ENCODE assay signal across 8 cellular contexts in genomic region chr19:3970313-3970807, GRCh38. TPM values are rescaled to one million over a fixed set of nuclear protein-coding genes. Genes with fewer than 3 reads are reported as not detected.
DNase-seq lines count a peak whose midpoint lies in the region; ATAC-seq and TF ChIP-seq lines count a peak whose summit lies in the region.

No MANE protein-coding gene starts in this region.

- ATAC-seq in activated naive CD8-positive, alpha-beta T cell treated with anti-CD3 and anti-CD28 coated beads, Interleukin-2, amount 50 U/mL, for 24 hours = no peak
- no peak for ATAC-seq in GM18520 (IDR thresholded peaks at IDR 0.05; ENCODE audit: unreplicated experiment)
- ATAC-seq in GM18519 (IDR thresholded peaks at IDR 0.05; ENCODE audit: low FRiP score, unreplicated experiment) = no peak

- peak overlapping the region; percentile 81 for H3K27ac Mint-ChIP-seq in T-helper 1 cell treated with Interleukin-12 subunit alpha and Interleukin-12 subunit beta and Interleukin-4 antibody, amounts not matched to agents 30 μg/mL and 1 μg/mL, for 36 hours
- peak overlapping the region; percentile 80 for H3K27ac Mint-ChIP-seq in activated naive CD8-positive, alpha-beta T cell treated with anti-CD3 and anti-CD28 coated beads, Interleukin-2, amount 50 U/mL, for 24 hours

- peaks cover 14% of the 10 kb centered on the region for H3K36me3 Mint-ChIP-seq in T-helper 1 cell treated with Interleukin-12 subunit alpha and Interleukin-12 subunit beta and Interleukin-4 antibody, amounts not matched to agents 30 μg/mL and 1 μg/mL, for 36 hours (ENCODE audit: low read depth)
- peaks cover 21% of the 10 kb centered on the region for H3K36me3 Mint-ChIP-seq in activated naive CD8-positive, alpha-beta T cell treated with anti-CD3 and anti-CD28 coated beads, Interleukin-2, amount 50 U/mL, for 24 hours (ENCODE audit: low read depth)

- no peak for TF ChIP-seq CTCF in kidney epithelial cell (IDR thresholded peaks at IDR 0.05; ENCODE audit: insufficient read depth, low read length, poor library complexity, severe bottlenecking)

- H3K36me3 ChIP-seq in kidney epithelial cell (ENCODE audit: control insufficient read depth, insufficient read depth, low read length) = peaks cover 2% of the 10 kb centered on the region

- H3K27ac ChIP-seq in temporal lobe (ENCODE audit: low read depth, low read length) = peak overlapping the region; percentile 36

- H3K27me3 Mint-ChIP-seq in T-helper 1 cell treated with Interleukin-12 subunit alpha and Interleukin-12 subunit beta and Interleukin-4 antibody, amounts not matched to agents 30 μg/mL and 1 μg/mL, for 36 hours (ENCODE audit: low read depth) = no peaks in the 10 kb centered on the region
- no peaks in the 10 kb centered on the region for H3K27me3 Mint-ChIP-seq in activated naive CD8-positive, alpha-beta T cell treated with anti-CD3 and anti-CD28 coated beads, Interleukin-2, amount 50 U/mL, for 24 hours

- H3K4me3 Mint-ChIP-seq in T-helper 1 cell treated with Interleukin-12 subunit alpha and Interleukin-12 subunit beta and Interleukin-4 antibody, amounts not matched to agents 30 μg/mL and 1 μg/mL, for 36 hours = peak overlapping the region; percentile 95
- peak overlapping the region; percentile 89 for H3K4me3 Mint-ChIP-seq in activated naive CD8-positive, alpha-beta T cell treated with anti-CD3 and anti-CD28 coated beads, Interleukin-2, amount 50 U/mL, for 24 hours

- H3K27me3 ChIP-seq in kidney epithelial cell (ENCODE audit: control insufficient read depth, insufficient read depth, low read length) = no peaks in the 10 kb centered on the region

- DNase-seq in T-helper 1 cell = no peak
- no peak for DNase-seq in activated naive CD8-positive, alpha-beta T cell treated with anti-CD3 and anti-CD28 coated beads, Interleukin-2, amount 50 U/mL, for 24 hours
- DNase-seq in kidney epithelial cell (ENCODE audit: low read depth) = no peak
- no peak for DNase-seq in AG08396 (ENCODE audit: low spot score)

- peak overlapping the region; percentile 99 for H3K4me3 ChIP-seq in kidney epithelial cell (ENCODE audit: low read depth, low read length)

- H3K9me3 Mint-ChIP-seq in T-helper 1 cell treated with Interleukin-12 subunit alpha and Interleukin-12 subunit beta and Interleukin-4 antibody, amounts not matched to agents 30 μg/mL and 1 μg/mL, for 36 hours = no peaks in the 10 kb centered on the region
- H3K9me3 Mint-ChIP-seq in activated naive CD8-positive, alpha-beta T cell treated with anti-CD3 and anti-CD28 coated beads, Interleukin-2, amount 50 U/mL, for 24 hours = no peaks in the 10 kb centered on the region

- peaks cover 22% of the 10 kb centered on the region for H3K4me1 Mint-ChIP-seq in T-helper 1 cell treated with Interleukin-12 subunit alpha and Interleukin-12 subunit beta and Interleukin-4 antibody, amounts not matched to agents 30 μg/mL and 1 μg/mL, for 36 hours (ENCODE audit: low read depth)
- peaks cover 26% of the 10 kb centered on the region for H3K4me1 Mint-ChIP-seq in activated naive CD8-positive, alpha-beta T cell treated with anti-CD3 and anti-CD28 coated beads, Interleukin-2, amount 50 U/mL, for 24 hours

RNA-seq across cellular contexts. Expression of gene DAPK3, which starts 0.5 kb away (rescaled TPM):
- total RNA-seq in kidney epithelial cell (155 and 199 TPM in 2 replicates), temporal lobe (48.7 TPM)

RNA-seq across cellular contexts. Expression of gene EEF2, which starts 14.9 kb away (rescaled TPM):
- 3,492 and 3,925 TPM in 2 replicates for total RNA-seq in kidney epithelial cell
- total RNA-seq in temporal lobe = 1,871 TPM

RNA-seq across cellular contexts. Expression of gene PIAS4, which starts 37.2 kb away (rescaled TPM):
- total RNA-seq in kidney epithelial cell (38.1 and 43.7 TPM in 2 replicates), temporal lobe (12.8 TPM)

RNA-seq across cellular contexts. Expression of gene NMRK2, which starts 37.5 kb away (rescaled TPM):
- total RNA-seq in kidney epithelial cell (not detected in 2 replicates), temporal lobe (not detected)
